In the genomic region with DNA sequence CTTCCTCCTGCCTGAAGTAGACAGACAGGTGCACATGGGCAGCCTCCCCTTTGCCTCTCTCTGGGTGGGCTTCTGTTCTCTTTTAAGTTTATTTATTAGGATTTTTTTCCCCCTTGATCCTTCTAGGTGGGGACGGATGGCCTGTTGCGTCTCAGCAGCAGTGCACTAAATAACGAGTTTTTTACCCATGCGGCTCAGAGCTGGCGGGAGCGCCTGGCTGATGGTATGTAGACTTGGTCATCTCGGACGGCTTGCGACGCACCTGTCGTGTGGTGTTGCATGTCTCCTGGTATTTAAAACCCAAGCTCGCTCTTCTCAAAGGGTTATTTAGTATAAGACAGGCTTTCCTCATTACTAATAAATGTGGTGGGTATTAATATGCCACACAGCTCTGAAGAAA, we compare ENCODE assay signal across 21 cellular contexts.
A peak's percentile ranks its signal among the peaks of the same experiment; 100 is the strongest.
DNase-seq lines count a peak whose midpoint lies in the region; ATAC-seq and TF ChIP-seq lines count a peak whose summit lies in the region.
"Had no signal": no experiment of that assay in that cellular context is flagged by ENCODE, and none has a peak within 500 bp of the region (broad histone marks: within the 10 kb centered on the region; RNA-seq: fewer than 3 reads in every experiment).

No MANE protein-coding gene starts in this region.

- no peak for ATAC-seq in activated naive CD4-positive, alpha-beta T cell treated with anti-CD3 and anti-CD28 coated beads, Interleukin-2, amount 50 U/mL, for 72 hours
- ATAC-seq in stimulated activated effector memory CD8-positive, alpha-beta T cell treated with anti-CD3 and anti-CD28 coated beads, Interleukin-12 subunit alpha, Interleukin-12 subunit beta, amount 100 ng/mL, for 72 hours: no peak
- ATAC-seq in HG02588 (IDR thresholded peaks at IDR 0.05; ENCODE audit: unreplicated experiment) (no peak), GM19328 (IDR thresholded peaks at IDR 0.05; ENCODE audit: unreplicated experiment) (no peak)
- ATAC-seq: GM12878 had no signal

- H3K27me3 ChIP-seq in H7 (ENCODE audit: control insufficient read depth, insufficient read depth, low read length): no peaks in the 10 kb centered on the region
- H3K27me3 ChIP-seq: BE2C had no signal

- H3K9me3 Mint-ChIP-seq in activated naive CD4-positive, alpha-beta T cell treated with anti-CD3 and anti-CD28 coated beads, Interleukin-2, amount 50 U/mL, for 72 hours: no peaks in the 10 kb centered on the region
- no peaks in the 10 kb centered on the region for H3K9me3 Mint-ChIP-seq in activated naive CD4-positive, alpha-beta T cell treated with anti-CD3 and anti-CD28 coated beads for 36 hours
- no peaks in the 10 kb centered on the region for H3K9me3 Mint-ChIP-seq in stimulated activated effector memory CD8-positive, alpha-beta T cell treated with anti-CD3 and anti-CD28 coated beads, Interleukin-12 subunit alpha, Interleukin-12 subunit beta, amount 100 ng/mL, for 72 hours
- H3K9me3 Mint-ChIP-seq: CD4-positive, CD25-positive, alpha-beta regulatory T cell; CD8-positive, alpha-beta memory T cell; IgD-negative memory B cell had no signal

- no peaks in the 10 kb centered on the region for H3K27me3 Mint-ChIP-seq in activated naive CD4-positive, alpha-beta T cell treated with anti-CD3 and anti-CD28 coated beads for 36 hours (ENCODE audit: low read depth)
- H3K27me3 Mint-ChIP-seq: CD4-positive, CD25-positive, alpha-beta regulatory T cell; IgD-negative memory B cell had no signal

- no peaks in the 10 kb centered on the region for H3K4me1 Mint-ChIP-seq in activated naive CD4-positive, alpha-beta T cell treated with anti-CD3 and anti-CD28 coated beads for 36 hours (ENCODE audit: low read depth)
- peaks cover 10% of the 10 kb centered on the region for H3K4me1 Mint-ChIP-seq in stimulated activated effector memory CD8-positive, alpha-beta T cell treated with anti-CD3 and anti-CD28 coated beads, Interleukin-12 subunit alpha, Interleukin-12 subunit beta, amount 100 ng/mL, for 72 hours

- no peak overlapping the region for H3K4me3 ChIP-seq in H7 (ENCODE audit: insufficient read depth, low read depth, low read length)
- H3K4me3 ChIP-seq: GM12878, GM23248 had no signal

- DNase-seq in activated naive CD4-positive, alpha-beta T cell treated with anti-CD3 and anti-CD28 coated beads, Interleukin-2, amount 50 U/mL, for 72 hours (ENCODE audit: low spot score in 2 of 2): no peak
- DNase-seq in activated naive CD4-positive, alpha-beta T cell treated with anti-CD3 and anti-CD28 coated beads for 36 hours: no peak
- DNase-seq in GM13977 (ENCODE audit: low spot score) (peak; percentile 8), H7 (peak; percentile 13)
- no peak for DNase-seq in stimulated activated effector memory CD8-positive, alpha-beta T cell treated with anti-CD3 and anti-CD28 coated beads, Interleukin-12 subunit alpha, Interleukin-12 subunit beta, amount 100 ng/mL, for 72 hours (ENCODE audit: low spot score in 2 of 2)
- DNase-seq: ACHN; BE2C; C1 segment of cervical spinal cord; CD4-positive, CD25-positive, alpha-beta regulatory T cell; CD8-positive, alpha-beta memory T cell; COR-L47; DMS 273 treated with DMSO at 0.1 percent for 48 hours; DMS53; DND-41; EL; GM23248; HCEC 1CT had no signal

- CTCF ChIA-PET in activated naive CD4-positive, alpha-beta T cell treated with anti-CD3 and anti-CD28 coated beads for 36 hours (lab: Charles Lee): no interaction called here

- no peak for TF ChIP-seq CTCF in GM13977 (IDR thresholded peaks at IDR 0.05; ENCODE audit: extremely low read depth, insufficient read depth, missing control alignments)

- in situ Hi-C loops in GM13977 (cut with MboI; ENCODE audit: low pct_unique_long_range_greater_than_20kb, low sequenced_read_pairs, unreplicated experiment): no loop called here

- peaks cover 22 to 26% of the 10 kb centered on the region in 2 donors for H3K36me3 Mint-ChIP-seq in activated naive CD4-positive, alpha-beta T cell treated with anti-CD3 and anti-CD28 coated beads, Interleukin-2, amount 50 U/mL, for 72 hours
- peaks cover 52% of the 10 kb centered on the region for H3K36me3 Mint-ChIP-seq in activated naive CD4-positive, alpha-beta T cell treated with anti-CD3 and anti-CD28 coated beads for 36 hours (ENCODE audit: low read depth)
- peaks cover 100% of the 10 kb centered on the region for H3K36me3 Mint-ChIP-seq in stimulated activated effector memory CD8-positive, alpha-beta T cell treated with anti-CD3 and anti-CD28 coated beads, Interleukin-12 subunit alpha, Interleukin-12 subunit beta, amount 100 ng/mL, for 72 hours

- H3K27ac Mint-ChIP-seq in activated naive CD4-positive, alpha-beta T cell treated with anti-CD3 and anti-CD28 coated beads, Interleukin-2, amount 50 U/mL, for 72 hours: peak overlapping the region; percentile 42 to 51
- H3K27ac Mint-ChIP-seq in activated naive CD4-positive, alpha-beta T cell treated with anti-CD3 and anti-CD28 coated beads for 36 hours: no peak overlapping the region
- peak overlapping the region; percentile 54 for H3K27ac Mint-ChIP-seq in stimulated activated effector memory CD8-positive, alpha-beta T cell treated with anti-CD3 and anti-CD28 coated beads, Interleukin-12 subunit alpha, Interleukin-12 subunit beta, amount 100 ng/mL, for 72 hours

- no peak overlapping the region for H3K4me3 Mint-ChIP-seq in activated naive CD4-positive, alpha-beta T cell treated with anti-CD3 and anti-CD28 coated beads for 36 hours
- no peak overlapping the region for H3K4me3 Mint-ChIP-seq in stimulated activated effector memory CD8-positive, alpha-beta T cell treated with anti-CD3 and anti-CD28 coated beads, Interleukin-12 subunit alpha, Interleukin-12 subunit beta, amount 100 ng/mL, for 72 hours
- H3K4me3 Mint-ChIP-seq: CD4-positive, CD25-positive, alpha-beta regulatory T cell; CD8-positive, alpha-beta memory T cell; IgD-negative memory B cell had no signal

- peaks cover 13% of the 10 kb centered on the region for H3K36me3 ChIP-seq in H7 (replicated peaks; ENCODE audit: control insufficient read depth, insufficient read depth, low read length)

- intact Hi-C loops in activated naive CD4-positive, alpha-beta T cell treated with anti-CD3 and anti-CD28 coated beads for 36 hours (cut with micrococcal nuclease): no loop called here

Comparison
In these comparisons a context has a peak if more than half of its experiments do, and no peak if none do; other contexts are left out.
1. DNase-seq: peak in GM13977 (single experiment) and H7 (single experiment); none in activated naive CD4-positive, alpha-beta T cell treated with anti-CD3 and anti-CD28 coated beads, Interleukin-2, amount 50 U/mL, for 72 hours (0 of 2), activated naive CD4-positive, alpha-beta T cell treated with anti-CD3 and anti-CD28 coated beads for 36 hours (single experiment) and stimulated activated effector memory CD8-positive, alpha-beta T cell treated with anti-CD3 and anti-CD28 coated beads, Interleukin-12 subunit alpha, Interleukin-12 subunit beta, amount 100 ng/mL, for 72 hours (0 of 2).